In the genomic region with DNA sequence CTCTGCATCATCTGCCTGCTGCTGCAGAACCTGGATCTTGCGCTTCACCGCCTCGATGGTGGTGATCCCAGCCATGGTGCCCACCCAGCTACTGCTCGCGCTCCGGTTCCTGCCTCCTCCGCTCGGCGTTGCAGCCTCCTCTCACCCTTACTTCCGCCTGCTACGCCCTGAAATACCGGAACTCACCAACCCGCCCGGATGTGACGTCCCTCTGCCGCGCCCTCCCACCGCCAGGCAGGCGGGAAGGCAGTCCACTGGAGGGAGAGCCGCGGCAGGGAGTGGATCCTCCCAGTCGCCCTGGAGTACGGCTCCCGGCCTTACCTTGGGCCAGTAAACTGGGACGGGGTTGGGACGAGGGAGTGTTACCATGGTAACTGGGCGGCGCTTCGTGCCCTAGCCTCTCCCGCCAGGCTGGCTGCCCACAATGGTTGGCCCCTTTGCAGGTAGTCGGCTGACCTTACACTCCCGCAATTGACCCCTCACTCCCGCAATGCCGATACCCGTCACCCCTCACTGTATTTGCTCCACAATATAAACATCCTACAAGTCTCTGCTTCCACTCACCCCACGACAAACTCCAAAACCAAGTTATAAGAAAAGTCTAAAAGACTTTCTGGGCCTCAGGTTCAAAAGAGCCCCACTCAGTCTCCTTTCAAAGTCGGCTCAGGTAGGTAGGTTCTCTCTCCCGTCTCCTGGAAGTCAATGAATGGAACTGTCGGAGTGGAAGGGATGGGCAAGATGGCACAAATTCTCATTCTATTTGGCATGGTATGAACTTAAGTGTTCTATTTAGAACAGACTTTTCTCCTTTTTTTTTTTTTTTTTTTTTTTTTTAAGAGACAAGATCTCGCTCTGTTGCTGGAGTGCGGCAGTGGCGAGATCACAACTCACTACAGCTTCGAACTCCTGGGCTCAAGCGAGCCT, we compare ENCODE assay signal across 8 cellular contexts. TPM values are rescaled to one million over a fixed set of nuclear protein-coding genes. Genes with fewer than 3 reads are reported as not detected.
DNase-seq lines count a peak whose midpoint lies in the region; ATAC-seq and TF ChIP-seq lines count a peak whose summit lies in the region.

No MANE protein-coding gene starts in this region.

- H3K27me3 Mint-ChIP-seq in activated naive CD8-positive, alpha-beta T cell: no peaks in the 10 kb centered on the region

- peaks cover 10% of the 10 kb centered on the region for H3K36me3 Mint-ChIP-seq in activated naive CD8-positive, alpha-beta T cell

- DNase-seq in NCI-H1092 treated with DMSO at 0.1 percent for 48 hours (lab: John Stamatoyannopoulos, UW) (peak; percentile 99), glomerular visceral epithelial cell (ENCODE audit: extremely low spot score) (peak; percentile 99), omental fat pad (ENCODE audit: low spot score) (peak; percentile 88), testis (peak; percentile 98)

- H3K27me3 ChIP-seq in testis: no peaks in the 10 kb centered on the region

- no peaks in the 10 kb centered on the region for H3K9me3 ChIP-seq in testis

- H3K36me3 ChIP-seq in testis (ENCODE audit: low read depth, missing control alignments): no peaks in the 10 kb centered on the region

- 8 to 19% methylated on average over 19 to 44 of the region's 44 CpGs for WGBS in testis, 2 donors

- peak overlapping the region; percentile 100 for H3K4me3 Mint-ChIP-seq in activated naive CD8-positive, alpha-beta T cell

- H3K27ac ChIP-seq in testis: peak overlapping the region; percentile 76 to 89

- ATAC-seq in HG02588 (IDR thresholded peaks at IDR 0.05; ENCODE audit: unreplicated experiment) (peak; percentile 81), SK-N-SH treated with all-trans-retinoic acid at 6 μM for 48 hours (peak; percentile 95), omental fat pad (ENCODE audit: low FRiP score) (peak; percentile 95)

- TF ChIP-seq POLR2A in testis (IDR thresholded peaks at IDR 0.05): peak; percentile 99

- no peaks in the 10 kb centered on the region for H3K9me3 Mint-ChIP-seq in activated naive CD8-positive, alpha-beta T cell (ENCODE audit: low read depth)

- H3K27ac Mint-ChIP-seq in activated naive CD8-positive, alpha-beta T cell: peak overlapping the region; percentile 100

- peaks cover 36% of the 10 kb centered on the region for H3K4me1 ChIP-seq in testis

- intact Hi-C loops in testis (cut with DNase I; ENCODE audit: low total_unique reads): no loop called here

- peaks cover 37% of the 10 kb centered on the region for H3K4me1 Mint-ChIP-seq in activated naive CD8-positive, alpha-beta T cell (ENCODE audit: low read depth)

- TF ChIP-seq CTCF in omental fat pad (IDR thresholded peaks at IDR 0.05) (no peak), testis (IDR thresholded peaks at IDR 0.05) (peak in 2 of 3 experiments; percentile 10 to 49)

- H3K4me3 ChIP-seq in GM08714 (ENCODE audit: low read length): peak overlapping the region; percentile 82
- peak overlapping the region; percentile 92 to 96 for H3K4me3 ChIP-seq in testis

TF ChIP-seq in SK-N-SH treated with all-trans-retinoic acid at 6 μM for 48 hours, 23 proteins besides CTCF, POLR2A, EP300 and RAD21:
- TF ChIP-seq, protein P1, sequence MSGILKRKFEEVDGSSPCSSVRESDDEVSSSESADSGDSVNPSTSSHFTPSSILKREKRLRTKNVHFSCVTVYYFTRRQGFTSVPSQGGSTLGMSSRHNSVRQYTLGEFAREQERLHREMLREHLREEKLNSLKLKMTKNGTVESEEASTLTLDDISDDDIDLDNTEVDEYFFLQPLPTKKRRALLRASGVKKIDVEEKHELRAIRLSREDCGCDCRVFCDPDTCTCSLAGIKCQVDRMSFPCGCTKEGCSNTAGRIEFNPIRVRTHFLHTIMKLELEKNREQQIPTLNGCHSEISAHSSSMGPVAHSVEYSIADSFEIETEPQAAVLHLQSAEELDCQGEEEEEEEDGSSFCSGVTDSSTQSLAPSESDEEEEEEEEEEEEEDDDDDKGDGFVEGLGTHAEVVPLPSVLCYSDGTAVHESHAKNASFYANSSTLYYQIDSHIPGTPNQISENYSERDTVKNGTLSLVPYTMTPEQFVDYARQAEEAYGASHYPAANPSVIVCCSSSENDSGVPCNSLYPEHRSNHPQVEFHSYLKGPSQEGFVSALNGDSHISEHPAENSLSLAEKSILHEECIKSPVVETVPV (CRISPR knock-in tag; IDR thresholded peaks at IDR 0.05): no peak
- no peak for TF ChIP-seq CREB5 (CRISPR knock-in tag; IDR thresholded peaks at IDR 0.05; ENCODE audit: low read depth)
- no peak for TF ChIP-seq ZNF70 (CRISPR knock-in tag; IDR thresholded peaks at IDR 0.05)
- TF ChIP-seq PPARA (CRISPR knock-in tag; IDR thresholded peaks at IDR 0.05; ENCODE audit: borderline replicate concordance): no peak
- no peak for TF ChIP-seq RARB (CRISPR knock-in tag; IDR thresholded peaks at IDR 0.05)
- no peak for TF ChIP-seq CSDC2 (CRISPR knock-in tag; IDR thresholded peaks at IDR 0.05)
- TF ChIP-seq OSR1 (CRISPR knock-in tag; IDR thresholded peaks at IDR 0.05): no peak
- no peak for TF ChIP-seq GLIS3 (CRISPR knock-in tag; IDR thresholded peaks at IDR 0.05)
- TF ChIP-seq, protein P2, sequence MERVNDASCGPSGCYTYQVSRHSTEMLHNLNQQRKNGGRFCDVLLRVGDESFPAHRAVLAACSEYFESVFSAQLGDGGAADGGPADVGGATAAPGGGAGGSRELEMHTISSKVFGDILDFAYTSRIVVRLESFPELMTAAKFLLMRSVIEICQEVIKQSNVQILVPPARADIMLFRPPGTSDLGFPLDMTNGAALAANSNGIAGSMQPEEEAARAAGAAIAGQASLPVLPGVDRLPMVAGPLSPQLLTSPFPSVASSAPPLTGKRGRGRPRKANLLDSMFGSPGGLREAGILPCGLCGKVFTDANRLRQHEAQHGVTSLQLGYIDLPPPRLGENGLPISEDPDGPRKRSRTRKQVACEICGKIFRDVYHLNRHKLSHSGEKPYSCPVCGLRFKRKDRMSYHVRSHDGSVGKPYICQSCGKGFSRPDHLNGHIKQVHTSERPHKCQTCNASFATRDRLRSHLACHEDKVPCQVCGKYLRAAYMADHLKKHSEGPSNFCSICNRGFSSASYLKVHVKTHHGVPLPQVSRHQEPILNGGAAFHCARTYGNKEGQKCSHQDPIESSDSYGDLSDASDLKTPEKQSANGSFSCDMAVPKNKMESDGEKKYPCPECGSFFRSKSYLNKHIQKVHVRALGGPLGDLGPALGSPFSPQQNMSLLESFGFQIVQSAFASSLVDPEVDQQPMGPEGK (CRISPR knock-in tag; IDR thresholded peaks at IDR 0.05; ENCODE audit: borderline replicate concordance): no peak
- no peak for TF ChIP-seq TOX (CRISPR knock-in tag; IDR thresholded peaks at IDR 0.05; ENCODE audit: borderline replicate concordance)
- no peak for TF ChIP-seq ZNF8 (CRISPR knock-in tag; IDR thresholded peaks at IDR 0.05)
- no peak for TF ChIP-seq TCF4 (CRISPR knock-in tag; IDR thresholded peaks at IDR 0.05; ENCODE audit: borderline replicate concordance)
- no peak for TF ChIP-seq ISL1 (CRISPR knock-in tag; IDR thresholded peaks at IDR 0.05)
- TF ChIP-seq ZC3H10 (CRISPR knock-in tag; IDR thresholded peaks at IDR 0.05): no peak
- no peak for TF ChIP-seq ZFP30 (CRISPR knock-in tag; IDR thresholded peaks at IDR 0.05)
- TF ChIP-seq ESRRG (CRISPR knock-in tag; IDR thresholded peaks at IDR 0.05): no peak
- no peak for TF ChIP-seq ZFP3 (CRISPR knock-in tag; IDR thresholded peaks at IDR 0.05)
- no peak for TF ChIP-seq ARNTL (CRISPR knock-in tag; IDR thresholded peaks at IDR 0.05; ENCODE audit: borderline replicate concordance, low read depth)
TF ChIP-seq in SK-N-SH treated with all-trans-retinoic acid at 6 μM for 48 hours: peak in this region for 0.

RNA-seq across cellular contexts. Expression of gene TPM3, which starts 8.6 kb away (rescaled TPM):
- total RNA-seq in omental fat pad (100 to 1,000 TPM; 285 to 611 (median 352) TPM), testis (100 to 1,000 TPM; 290 to 356 TPM)
- polyA plus RNA-seq in testis (ENCODE audit: insufficient read depth, low read depth, low replicate concordance): 266 TPM

RNA-seq across cellular contexts. Expression of gene CFAP141, which starts 22.8 kb away (rescaled TPM):
- total RNA-seq in omental fat pad (not detected), testis (1 to 10 TPM; 4.0 to 8.4 TPM)
- polyA plus RNA-seq in testis (ENCODE audit: insufficient read depth, low read depth, low replicate concordance): 38.3 TPM

RNA-seq across cellular contexts. Expression of gene NUP210L, which starts 28.4 kb away (rescaled TPM):
- total RNA-seq in omental fat pad: under 1 TPM in 3 of 4 donors, not detected in 1; 0.06 to 0.12 (median 0.09) TPM
- total RNA-seq in testis: 10 to 100 TPM; 23.0 to 24.4 TPM
- polyA plus RNA-seq in testis (ENCODE audit: insufficient read depth, low read depth, low replicate concordance): 77.2 TPM

RNA-seq across cellular contexts. Expression of gene UBAP2L, which starts 37.4 kb away (rescaled TPM):
- 10 to 100 TPM; 51.9 to 92.1 (median 73.6) TPM for total RNA-seq in omental fat pad
- 100 to 1,000 TPM; 159 to 166 TPM for total RNA-seq in testis
- polyA plus RNA-seq in testis (ENCODE audit: insufficient read depth, low read depth, low replicate concordance): 174 TPM

Comparison
In these comparisons a context has a peak if more than half of its experiments do, and no peak if none do; other contexts are left out.
1. Peak in every context shown above with its lines: DNase-seq, ATAC-seq, H3K4me3 ChIP-seq and H3K27ac ChIP-seq.
2. CTCF ChIP-seq: peak in testis (2 of 3); none in omental fat pad (0 of 3).
3. RNA of gene CFAP141, which starts 22.8 kb away (total RNA-seq): 4.0 to 8.4 TPM in testis; not detected in omental fat pad; every median in the first group is over 4 times any median in the second.
4. RNA of gene NUP210L, which starts 28.4 kb away (total RNA-seq): 23.0 to 24.4 TPM in testis; 0.06 to 0.12 TPM in omental fat pad; every median in the first group is over 10 times any median in the second.